In genomic region chr7:84187087-84187805, GRCh38 we compare ENCODE assay signal across 14 cellular contexts. TPM values are rescaled to one million over a fixed set of nuclear protein-coding genes. Genes with fewer than 3 reads are reported as not detected.
DNase-seq lines count a peak whose midpoint lies in the region; ATAC-seq, FAIRE-seq and TF ChIP-seq lines count a peak whose summit lies in the region.
"Had no signal": no experiment of that assay in that cellular context is flagged by ENCODE, and none has a peak within 500 bp of the region (broad histone marks: within the 10 kb centered on the region; RNA-seq: fewer than 3 reads in every experiment).

No MANE protein-coding gene starts in this region.

- no TSS peak for BruUV-seq in MCF 10A (replicated peaks; lab: Mats Ljungman, UMichigan)

- H3K9me3 ChIP-seq in breast epithelium (no peaks in the 10 kb centered on the region), gastroesophageal sphincter (no peaks in the 10 kb centered on the region)

- peak overlapping the region; percentile 39 for H3K27ac Mint-ChIP-seq in MCF 10A (ENCODE audit: low read depth, unreplicated experiment)
- H3K27ac Mint-ChIP-seq: activated naive CD8-positive, alpha-beta T cell treated with anti-CD3 and anti-CD28 coated beads for 36 hours had no signal

- TF ChIP-seq CTCF in MCF 10A (IDR thresholded peaks at IDR 0.05; ENCODE audit: unreplicated experiment), result no peak
- TF ChIP-seq CTCF in breast epithelium (IDR thresholded peaks at IDR 0.05), result no peak
- no peak for TF ChIP-seq CTCF in gastroesophageal sphincter (IDR thresholded peaks at IDR 0.05)

- ATAC-seq in SK-N-SH treated with all-trans-retinoic acid at 6 μM for 48 hours (peak; percentile 18; the same call in 2 of the 3 replicates), gastroesophageal sphincter (no peak)

- TF ChIP-seq POLR2A in breast epithelium (IDR thresholded peaks at IDR 0.05) (no peak), gastroesophageal sphincter (IDR thresholded peaks at IDR 0.05) (no peak), erythroblast (IDR thresholded peaks at IDR 0.05; ENCODE audit: low read length) (no peak)

- no peaks in the 10 kb centered on the region for H3K27me3 ChIP-seq in breast epithelium
- no peaks in the 10 kb centered on the region for H3K27me3 ChIP-seq in gastroesophageal sphincter

- no peaks in the 10 kb centered on the region for H3K36me3 ChIP-seq in breast epithelium
- no peaks in the 10 kb centered on the region for H3K36me3 ChIP-seq in gastroesophageal sphincter

- H3K27me3 Mint-ChIP-seq in MCF 10A (ENCODE audit: insufficient read depth, unreplicated experiment), result no peaks in the 10 kb centered on the region
- H3K27me3 Mint-ChIP-seq: activated naive CD8-positive, alpha-beta T cell treated with anti-CD3 and anti-CD28 coated beads for 36 hours had no signal

- POLR2A ChIA-PET in MCF 10A (lab: Yijun Ruan, JAX), result no interaction called here

- H3K36me3 Mint-ChIP-seq in MCF 10A (ENCODE audit: insufficient read depth, unreplicated experiment), result no peaks in the 10 kb centered on the region
- H3K36me3 Mint-ChIP-seq: activated naive CD8-positive, alpha-beta T cell treated with anti-CD3 and anti-CD28 coated beads for 36 hours had no signal

- H3K4me1 Mint-ChIP-seq in MCF 10A (ENCODE audit: insufficient read depth, unreplicated experiment), result peaks cover 16% of the 10 kb centered on the region

- no peak for TF ChIP-seq EP300 in gastroesophageal sphincter (IDR thresholded peaks at IDR 0.05)

- peak; percentile 71 for FAIRE-seq in urothelium cell line (lab: Jason Lieb, UNC)

- no peaks in the 10 kb centered on the region for H3K4me1 ChIP-seq in breast epithelium
- peaks cover 0 to 68% (median 0%) of the 10 kb centered on the region in 3 donors for H3K4me1 ChIP-seq in gastroesophageal sphincter

- H3K4me3 ChIP-seq in breast epithelium (no peak overlapping the region), gastroesophageal sphincter (no peak overlapping the region)

- DNase-seq in MCF 10A (ENCODE audit: unreplicated experiment), result no peak
- DNase-seq in breast epithelium (ENCODE audit: low spot score in 2 of 2), result no peak
- no peak for DNase-seq in urothelium cell line (ENCODE audit: low spot score)
- DNase-seq in activated CD4-positive, CD25-positive, alpha-beta regulatory T cell treated with anti-CD3 and anti-CD28 coated beads, Interleukin-2, amount 50 U/mL, for 72 hours, result no peak
- DNase-seq in hypothalamus (lab: John Stamatoyannopoulos, UW), result no peak
- DNase-seq in erythroblast (lab: John Stamatoyannopoulos, UW), result no peak
- DNase-seq: activated CD8-positive, alpha-beta memory T cell treated with anti-CD3 and anti-CD28 coated beads, Interleukin-2, amount 50 U/mL, for 48 hours; activated naive CD8-positive, alpha-beta T cell treated with anti-CD3 and anti-CD28 coated beads for 36 hours; cerebellar nuclear complex; GF-D8; NCI-H1417; T-helper 9 cell had no signal

- H3K27ac ChIP-seq in breast epithelium (no peak overlapping the region), gastroesophageal sphincter (peak overlapping the region; percentile 29 to 59 (median 40))

- intact Hi-C loops in MCF 10A (cut with micrococcal nuclease), result no loop called here
- intact Hi-C loops in breast epithelium (cut with DNase I; ENCODE audit: low total_unique reads), result loop anchor here (5.0 kb wide), 1 partner anchor 210 kb away; no protein-coding TSS in a partner anchor

- H3K9me3 Mint-ChIP-seq in MCF 10A (ENCODE audit: unreplicated experiment), result no peaks in the 10 kb centered on the region
- H3K9me3 Mint-ChIP-seq: activated naive CD8-positive, alpha-beta T cell treated with anti-CD3 and anti-CD28 coated beads for 36 hours had no signal

- H3K4me3 Mint-ChIP-seq in MCF 10A (ENCODE audit: unreplicated experiment), result no peak overlapping the region
- H3K4me3 Mint-ChIP-seq: activated naive CD8-positive, alpha-beta T cell treated with anti-CD3 and anti-CD28 coated beads for 36 hours had no signal

- CTCF ChIA-PET in MCF 10A (lab: Yijun Ruan, JAX), result interaction anchor here (0.7 to 1.3 kb wide), 6 partner anchors 10 to 252 kb away, joined by 3 to 5 read pairs (median 4); no protein-coding TSS in a partner anchor

TF ChIP-seq in SK-N-SH treated with all-trans-retinoic acid at 6 μM for 48 hours, 23 proteins besides CTCF, POLR2A, EP300 and RAD21:
- no peak for TF ChIP-seq ZFP3 (CRISPR knock-in tag; IDR thresholded peaks at IDR 0.05)
- no peak for TF ChIP-seq BACH2 (CRISPR knock-in tag; IDR thresholded peaks at IDR 0.05; ENCODE audit: borderline replicate concordance)
- no peak for TF ChIP-seq RARB (CRISPR knock-in tag; IDR thresholded peaks at IDR 0.05)
- no peak for TF ChIP-seq ISL1 (CRISPR knock-in tag; IDR thresholded peaks at IDR 0.05)
- no peak for TF ChIP-seq SNAI2 (CRISPR knock-in tag; IDR thresholded peaks at IDR 0.05)
- no peak for TF ChIP-seq POU6F1 (CRISPR knock-in tag; IDR thresholded peaks at IDR 0.05; ENCODE audit: borderline replicate concordance, low read depth)
- no peak for TF ChIP-seq ESRRG (CRISPR knock-in tag; IDR thresholded peaks at IDR 0.05)
- TF ChIP-seq CSDC2 (CRISPR knock-in tag; IDR thresholded peaks at IDR 0.05), result no peak
- no peak for TF ChIP-seq ZNF8 (CRISPR knock-in tag; IDR thresholded peaks at IDR 0.05)
- TF ChIP-seq ZFP30 (CRISPR knock-in tag; IDR thresholded peaks at IDR 0.05), result no peak
TF ChIP-seq in SK-N-SH treated with all-trans-retinoic acid at 6 μM for 48 hours: peak in this region for 0.

RNA-seq across cellular contexts. Expression of gene SEMA3A, which starts 7.3 kb away (rescaled TPM):
- total RNA-seq in MCF 10A (2022) (1.5 and 3.2 TPM in 2 replicates), breast epithelium (10 to 100 TPM in 1 of 3 donors, 1 to 10 TPM in 2; 2.9 to 23.2 (median 5.2) TPM), gastroesophageal sphincter (10 to 100 TPM; 24.6 to 61.6 (median 33.0) TPM)

Comparison
In these comparisons a context has a peak if more than half of its experiments do, and no peak if none do; other contexts are left out.
1. H3K27ac ChIP-seq: peak in gastroesophageal sphincter (4 of 4); none in breast epithelium (0 of 2).